19 cellular contexts compared by ENCODE assay signal in genomic region chr11:78193806-78194205, GRCh38. TPM values are rescaled to one million over a fixed set of nuclear protein-coding genes. Genes with fewer than 3 reads are reported as not detected.
DNase-seq lines count a peak whose midpoint lies in the region; ATAC-seq and TF ChIP-seq lines count a peak whose summit lies in the region.
"Had no signal": no experiment of that assay in that cellular context is flagged by ENCODE, and none has a peak within 500 bp of the region (broad histone marks: within the 10 kb centered on the region; RNA-seq: fewer than 3 reads in every experiment).

No MANE protein-coding gene starts in this region.

- POLR2A ChIA-PET in activated CD4-positive, alpha-beta T cell treated with anti-CD3 and anti-CD28 coated beads for 36 hours (lab: Charles Lee): interaction anchor here (0.7 kb wide), 1 partner anchor 114 kb away, joined by 6 read pairs; the partner anchor contains the start of gene NDUFC2

- DNase-seq in activated CD4-positive, alpha-beta T cell treated with anti-CD3 and anti-CD28 coated beads for 36 hours: no peak
- no peak for DNase-seq in activated CD4-positive, alpha-beta T cell treated with anti-CD3 and anti-CD28 coated beads, Interleukin-2, amount 50 U/mL, for 4 hours
- DNase-seq in body of pancreas (peak in 1 of 4 donors; percentile 7), neural crest cell (ENCODE audit: low read depth, low spot score) (no peak), NCI-H2107 (lab: John Stamatoyannopoulos, UW) (no peak), caudate nucleus (lab: John Stamatoyannopoulos, UW) (no peak)
- DNase-seq: BE2C, DND-41, Kasumi-1, MM.1S, NCI-H1105, NCI-H1694, NCI-H69 had no signal

- no peaks in the 10 kb centered on the region for H3K9me3 Mint-ChIP-seq in activated CD4-positive, alpha-beta T cell treated with anti-CD3 and anti-CD28 coated beads for 36 hours (ENCODE audit: low read depth)
- no peaks in the 10 kb centered on the region for H3K9me3 Mint-ChIP-seq in neural crest cell
- H3K9me3 Mint-ChIP-seq: IgD-negative memory B cell had no signal

- ATAC-seq in activated CD4-positive, alpha-beta T cell treated with anti-CD3 and anti-CD28 coated beads for 36 hours: no peak
- ATAC-seq in body of pancreas: no peak
- ATAC-seq in HG02852 (IDR thresholded peaks at IDR 0.05; ENCODE audit: unreplicated experiment): no peak

- CTCF ChIA-PET in activated CD4-positive, alpha-beta T cell treated with anti-CD3 and anti-CD28 coated beads for 36 hours (lab: Charles Lee): interaction anchor here (1.0 to 1.4 kb wide), 2 partner anchors 9 to 11 kb away, joined by 4 to 9 read pairs; no protein-coding TSS in a partner anchor

- intact Hi-C loops in activated CD4-positive, alpha-beta T cell treated with anti-CD3 and anti-CD28 coated beads for 36 hours (cut with DNase I, micrococcal nuclease): no loop called here
- intact Hi-C loops in body of pancreas (cut with DNase I): no loop called here

- H3K4me3 ChIP-seq in BLaER1 (no peak overlapping the region), body of pancreas (no peak overlapping the region)
- H3K4me3 ChIP-seq: HAP-1 had no signal

- H4K20me1 ChIP-seq in BLaER1: no peaks in the 10 kb centered on the region

- H3K27me3 ChIP-seq in BLaER1: no peaks in the 10 kb centered on the region
- H3K27me3 ChIP-seq in body of pancreas: no peaks in the 10 kb centered on the region
- H3K27me3 ChIP-seq: BE2C had no signal

- H3K27ac ChIP-seq in BLaER1 (no peak overlapping the region), body of pancreas (peak overlapping the region in 3 of 4 donors; percentile 69 to 88 (median 78)), caudate nucleus (ENCODE audit: low read depth, low read length) (no peak overlapping the region)
- H3K27ac ChIP-seq: 22Rv1, HL-60 had no signal

- H3K36me3 Mint-ChIP-seq in activated CD4-positive, alpha-beta T cell treated with anti-CD3 and anti-CD28 coated beads for 36 hours (ENCODE audit: low read depth): peaks cover 11% of the 10 kb centered on the region
- no peaks in the 10 kb centered on the region for H3K36me3 Mint-ChIP-seq in neural crest cell (ENCODE audit: low read depth)

- 93 to 95% methylated on average over 8 of the region's 8 CpGs for WGBS in body of pancreas, 2 donors

- TF ChIP-seq POLR2A in body of pancreas (IDR thresholded peaks at IDR 0.05): no peak

- H3K4me1 Mint-ChIP-seq in activated CD4-positive, alpha-beta T cell treated with anti-CD3 and anti-CD28 coated beads for 36 hours: peaks cover 49% of the 10 kb centered on the region
- peaks cover 44% of the 10 kb centered on the region for H3K4me1 Mint-ChIP-seq in neural crest cell

- H3K27me3 Mint-ChIP-seq in activated CD4-positive, alpha-beta T cell treated with anti-CD3 and anti-CD28 coated beads for 36 hours: no peaks in the 10 kb centered on the region
- no peaks in the 10 kb centered on the region for H3K27me3 Mint-ChIP-seq in neural crest cell (ENCODE audit: low read depth)
- H3K27me3 Mint-ChIP-seq: IgD-negative memory B cell had no signal

- H3K4me2 ChIP-seq in BLaER1: peak overlapping the region; percentile 22

- H3K9ac ChIP-seq in BLaER1: no peak overlapping the region

- H3K27ac Mint-ChIP-seq in activated CD4-positive, alpha-beta T cell treated with anti-CD3 and anti-CD28 coated beads for 36 hours: peak overlapping the region; percentile 75
- no peak overlapping the region for H3K27ac Mint-ChIP-seq in neural crest cell (ENCODE audit: unreplicated experiment)
- H3K27ac Mint-ChIP-seq: IgD-negative memory B cell had no signal

- H3K36me3 ChIP-seq in BLaER1 (peaks cover 17% of the 10 kb centered on the region; the same call in 1 of the 2 replicates), body of pancreas (replicated peaks in 1 of 2; ENCODE audit: insufficient read depth in 1 of 2, low read depth in 2 of 2) (no peaks in the 10 kb centered on the region)
- H3K36me3 ChIP-seq: HAP-1 had no signal

- no peak overlapping the region for H3K4me3 Mint-ChIP-seq in activated CD4-positive, alpha-beta T cell treated with anti-CD3 and anti-CD28 coated beads for 36 hours
- peak overlapping the region; percentile 13 for H3K4me3 Mint-ChIP-seq in neural crest cell

- no peak for TF ChIP-seq CTCF in body of pancreas (IDR thresholded peaks at IDR 0.05)
- TF ChIP-seq CTCF in neural crest cell (conservative IDR thresholded peaks at IDR 0.05): no peak

- peaks cover 61% of the 10 kb centered on the region for H3K4me1 ChIP-seq in BLaER1
- H3K4me1 ChIP-seq in body of pancreas: peaks cover 53% of the 10 kb centered on the region
- H3K4me1 ChIP-seq: BE2C, HAP-1 had no signal

- H3K9me3 ChIP-seq in BLaER1: no peaks in the 10 kb centered on the region
- H3K9me3 ChIP-seq in body of pancreas: no peaks in the 10 kb centered on the region
- H3K9me3 ChIP-seq: BE2C, HAP-1 had no signal

RNA-seq across cellular contexts. Expression of gene USP35, which starts 5.1 kb away (rescaled TPM):
- 1 to 10 TPM; 9.2 to 9.8 TPM for total RNA-seq in activated CD4-positive, alpha-beta T cell treated with anti-CD3 and anti-CD28 coated beads for 36 hours
- total RNA-seq in body of pancreas: 10 to 100 TPM in 1 of 2 donors, 1 to 10 TPM in 1; 8.6 to 11.2 TPM
- total RNA-seq in neural crest cell: 9.3 and 11.1 TPM in 2 replicates

RNA-seq across cellular contexts. Expression of gene KCTD21, which starts 5.4 kb away (rescaled TPM):
- total RNA-seq in activated CD4-positive, alpha-beta T cell treated with anti-CD3 and anti-CD28 coated beads for 36 hours: 1 to 10 TPM; 9.0 to 9.8 TPM
- 1 to 10 TPM; 4.6 to 5.4 TPM for total RNA-seq in body of pancreas
- 6.4 and 8.4 TPM in 2 replicates for total RNA-seq in neural crest cell

RNA-seq across cellular contexts. Expression of gene ALG8, which starts 54.4 kb away (rescaled TPM):
- 10 to 100 TPM; 59.4 to 85.2 TPM for total RNA-seq in activated CD4-positive, alpha-beta T cell treated with anti-CD3 and anti-CD28 coated beads for 36 hours
- total RNA-seq in body of pancreas (10 to 100 TPM; 25.4 to 30.3 TPM), neural crest cell (79.7 and 86.7 TPM in 2 replicates)

Comparison
In these comparisons a context has a peak if more than half of its experiments do, and no peak if none do; other contexts are left out.
1. H3K27ac ChIP-seq: peak in body of pancreas (3 of 4); none in BLaER1 (single experiment) and caudate nucleus (single experiment).